Comparison of ENCODE assay signal across 1 cellular context in genomic region chr3:59798372-59799086, GRCh38.
TF ChIP-seq lines count a peak whose summit lies in the region.

No MANE protein-coding gene starts in this region.

TF ChIP-seq in HepG2, 621 proteins besides CTCF, POLR2A, EP300 and RAD21 (continued from another document and continues in another):
- peak; percentile 52; the same call in 1 of the 2 replicates for TF ChIP-seq REPIN1 (CRISPR knock-in tag; IDR thresholded peaks at IDR 0.05; ENCODE audit: borderline replicate concordance, low read depth)
- TF ChIP-seq ZMYM4 (CRISPR knock-in tag; IDR thresholded peaks at IDR 0.05), result peak; percentile 64; the same call in 1 of the 2 replicates
- peak; percentile 87 for TF ChIP-seq HMG20B (CRISPR knock-in tag; conservative IDR thresholded peaks at IDR 0.05)
- peak; percentile 63; the same call in 1 of the 2 replicates for TF ChIP-seq ZNF331 (CRISPR knock-in tag; IDR thresholded peaks at IDR 0.05)
- peak; percentile 60 for TF ChIP-seq POGZ (CRISPR knock-in tag; IDR thresholded peaks at IDR 0.05)
- peak; percentile 76 to 89 for TF ChIP-seq NR2F1 (CRISPR knock-in tag; IDR thresholded peaks at IDR 0.05)
- TF ChIP-seq MATR3 (CRISPR knock-in tag; IDR thresholded peaks at IDR 0.05), result no peak
- TF ChIP-seq MED13 (CRISPR knock-in tag; IDR thresholded peaks at IDR 0.05), result no peak
- TF ChIP-seq ZSCAN21 (CRISPR knock-in tag; IDR thresholded peaks at IDR 0.05; ENCODE audit: borderline replicate concordance), result no peak
- TF ChIP-seq AFF4 (CRISPR knock-in tag; IDR thresholded peaks at IDR 0.05), result no peak
- TF ChIP-seq SMARCC2 (IDR thresholded peaks at IDR 0.05), result no peak
- peak; percentile 42; the same call in 1 of the 2 replicates for TF ChIP-seq ZNF747 (CRISPR knock-in tag; IDR thresholded peaks at IDR 0.05; ENCODE audit: borderline replicate concordance)
- TF ChIP-seq RORA (CRISPR knock-in tag; IDR thresholded peaks at IDR 0.05), result no peak
- no peak for TF ChIP-seq HOXA5 (CRISPR knock-in tag; IDR thresholded peaks at IDR 0.05)
- peak; percentile 85; the same call in 1 of the 2 replicates for TF ChIP-seq RCOR2 (CRISPR knock-in tag; IDR thresholded peaks at IDR 0.05)
- TF ChIP-seq KAT7 (CRISPR knock-in tag; IDR thresholded peaks at IDR 0.05; ENCODE audit: borderline replicate concordance), result no peak
- no peak for TF ChIP-seq HNRNPL (IDR thresholded peaks at IDR 0.05; ENCODE audit: low read depth, low read length)
- TF ChIP-seq ARID5B (CRISPR knock-in tag; IDR thresholded peaks at IDR 0.05), result peak; percentile 94
- no peak for TF ChIP-seq ATF7-NPFF (CRISPR knock-in tag; IDR thresholded peaks at IDR 0.05; ENCODE audit: low read depth)
- TF ChIP-seq TCF7 (IDR thresholded peaks at IDR 0.05; ENCODE audit: low read depth), result peak; percentile 59; the same call in 1 of the 2 replicates
- no peak for TF ChIP-seq THYN1 (CRISPR knock-in tag; IDR thresholded peaks at IDR 0.05; ENCODE audit: borderline replicate concordance, low read depth)
- no peak for TF ChIP-seq ZNF724P (CRISPR knock-in tag; IDR thresholded peaks at IDR 0.05; ENCODE audit: borderline replicate concordance)
- peak; percentile 38; the same call in 1 of the 2 replicates for TF ChIP-seq MAX (IDR thresholded peaks at IDR 0.05)
- TF ChIP-seq SMC3 (IDR thresholded peaks at IDR 0.05; ENCODE audit: low read length), result no peak; the same call in 1 of the 2 replicates
- 0 out of 2 replicates have a peak, but pooled peaks have one; percentile 60 for TF ChIP-seq CBX5 (CRISPR knock-in tag; IDR thresholded peaks at IDR 0.05; ENCODE audit: borderline replicate concordance)
- peak; percentile 74; the same call in 1 of the 2 replicates for TF ChIP-seq NCOR1 (IDR thresholded peaks at IDR 0.05; ENCODE audit: borderline replicate concordance, low read length)
- peak; percentile 66; the same call in 1 of the 2 replicates for TF ChIP-seq ZNF264 (CRISPR knock-in tag; IDR thresholded peaks at IDR 0.05)
- no peak for TF ChIP-seq MYPOP (CRISPR knock-in tag; IDR thresholded peaks at IDR 0.05)
- TF ChIP-seq MEIS1 (CRISPR knock-in tag; IDR thresholded peaks at IDR 0.05; ENCODE audit: borderline replicate concordance), result 0 out of 2 replicates have a peak, but pooled peaks have one; percentile 55
- peak; percentile 85; the same call in 1 of the 2 replicates for TF ChIP-seq TBX3 (IDR thresholded peaks at IDR 0.05; ENCODE audit: borderline replicate concordance)
- TF ChIP-seq NFE2 (CRISPR knock-in tag; IDR thresholded peaks at IDR 0.05), result peak; percentile 61; the same call in 1 of the 2 replicates
- peak; percentile 89 for TF ChIP-seq FOXA1 (IDR thresholded peaks at IDR 0.05)
- TF ChIP-seq FOXA1 (CRISPR knock-in tag; IDR thresholded peaks at IDR 0.05), result peak; percentile 97
- TF ChIP-seq NR2F6 (IDR thresholded peaks at IDR 0.05), result peak; percentile 92
- TF ChIP-seq NR2F6 (CRISPR knock-in tag; IDR thresholded peaks at IDR 0.05), result peak; percentile 92
- no peak for TF ChIP-seq U2AF2 (IDR thresholded peaks at IDR 0.05; ENCODE audit: low read depth, low read length)
- peak; percentile 96 for TF ChIP-seq ONECUT2 (CRISPR knock-in tag; IDR thresholded peaks at IDR 0.05)
- TF ChIP-seq ISX (CRISPR knock-in tag; conservative IDR thresholded peaks at IDR 0.05), result no peak
- TF ChIP-seq ZIK1 (CRISPR knock-in tag; IDR thresholded peaks at IDR 0.05; ENCODE audit: borderline replicate concordance, low read depth), result no peak
- no peak for TF ChIP-seq ZNF484 (CRISPR knock-in tag; IDR thresholded peaks at IDR 0.05; ENCODE audit: borderline replicate concordance, low read depth)
- no peak for TF ChIP-seq ZEB1 (IDR thresholded peaks at IDR 0.05; ENCODE audit: insufficient replicate concordance, low read depth)
- no peak for TF ChIP-seq SRSF1 (optimal IDR thresholded peaks at IDR 0.05; ENCODE audit: low read depth, low read length)
- no peak for TF ChIP-seq ZNF616 (CRISPR knock-in tag; IDR thresholded peaks at IDR 0.05; ENCODE audit: low read depth)
- no peak for TF ChIP-seq HCFC1 (IDR thresholded peaks at IDR 0.05; ENCODE audit: low read depth, low read length)
- no peak for TF ChIP-seq HOMEZ (CRISPR knock-in tag; IDR thresholded peaks at IDR 0.05; ENCODE audit: low read depth)
- TF ChIP-seq ATF2 (CRISPR knock-in tag; IDR thresholded peaks at IDR 0.05), result peak; percentile 73; the same call in 1 of the 2 replicates
- TF ChIP-seq MEIS2 (CRISPR knock-in tag; IDR thresholded peaks at IDR 0.05), result peak; percentile 93; the same call in 1 of the 2 replicates
- peak; percentile 95; the same call in 1 of the 2 replicates for TF ChIP-seq ZBTB20 (CRISPR knock-in tag; IDR thresholded peaks at IDR 0.05; ENCODE audit: borderline replicate concordance, low read depth)
- peak; percentile 83 for TF ChIP-seq ZMYM3 (CRISPR knock-in tag; IDR thresholded peaks at IDR 0.05)
- no peak for TF ChIP-seq ZNF232 (CRISPR knock-in tag; IDR thresholded peaks at IDR 0.05; ENCODE audit: borderline replicate concordance)
- TF ChIP-seq TAF15 (IDR thresholded peaks at IDR 0.05; ENCODE audit: low read depth, low read length, poor library complexity, severe bottlenecking), result no peak
- no peak for TF ChIP-seq BATF2 (CRISPR knock-in tag; IDR thresholded peaks at IDR 0.05)
- TF ChIP-seq NR2F2 (IDR thresholded peaks at IDR 0.05; ENCODE audit: borderline replicate concordance, low read depth), result peak; percentile 84
- no peak for TF ChIP-seq ZNF160 (CRISPR knock-in tag; IDR thresholded peaks at IDR 0.05)
- no peak for TF ChIP-seq ZNF230 (CRISPR knock-in tag; IDR thresholded peaks at IDR 0.05)
- TF ChIP-seq SRSF4 (IDR thresholded peaks at IDR 0.05; ENCODE audit: low read depth, low read length, poor library complexity, severe bottlenecking), result no peak
- peak; percentile 45; the same call in 1 of the 2 replicates for TF ChIP-seq ZNF614 (CRISPR knock-in tag; IDR thresholded peaks at IDR 0.05; ENCODE audit: borderline replicate concordance)
- TF ChIP-seq TBL1XR1 (IDR thresholded peaks at IDR 0.05; ENCODE audit: borderline replicate concordance, low read length, partially characterized antibody), result no peak
- no peak for TF ChIP-seq ZNF558 (CRISPR knock-in tag; IDR thresholded peaks at IDR 0.05; ENCODE audit: borderline replicate concordance)
- TF ChIP-seq SMAD3 (CRISPR knock-in tag; IDR thresholded peaks at IDR 0.05), result peak; percentile 77; the same call in 1 of the 2 replicates
- TF ChIP-seq ZNF34 (CRISPR knock-in tag; IDR thresholded peaks at IDR 0.05; ENCODE audit: borderline replicate concordance), result 0 out of 2 replicates have a peak, but pooled peaks have one; percentile 38
- peak; percentile 87 for TF ChIP-seq ZNF629 (CRISPR knock-in tag; conservative IDR thresholded peaks at IDR 0.05)
- TF ChIP-seq NONO (IDR thresholded peaks at IDR 0.05), result no peak
- TF ChIP-seq NONO (CRISPR knock-in tag; conservative IDR thresholded peaks at IDR 0.05), result 0 out of 2 replicates have a peak, but pooled peaks have one; percentile 29
